Comparison of ENCODE assay signal across 29 cellular contexts in the genomic region with DNA sequence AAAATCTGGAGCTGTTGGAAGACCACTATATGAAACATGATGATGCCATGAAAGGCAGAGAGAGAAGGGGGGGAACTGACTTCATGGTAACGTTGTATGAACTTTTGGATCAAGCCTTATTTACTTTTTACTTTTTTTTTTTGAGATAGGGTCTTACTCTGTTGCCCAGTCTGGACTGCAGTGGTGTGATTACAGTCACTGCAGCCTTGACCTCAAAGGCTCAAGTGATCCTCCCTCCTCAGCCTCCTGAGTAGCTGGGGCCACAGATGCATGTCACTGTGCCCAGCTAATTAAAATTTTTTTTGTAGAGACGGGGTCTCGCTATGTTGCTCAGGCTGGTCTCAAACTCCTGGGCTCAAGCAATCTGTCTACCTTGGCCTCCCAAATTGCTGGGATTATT. TPM values are rescaled to one million over a fixed set of nuclear protein-coding genes. Genes with fewer than 3 reads are reported as not detected.
"Had no signal": no experiment of that assay in that cellular context is flagged by ENCODE, and none has a peak within 500 bp of the region (broad histone marks: within the 10 kb centered on the region; RNA-seq: fewer than 3 reads in every experiment).

No MANE protein-coding gene starts in this region.

- H3K4me3 ChIP-seq: colonic mucosa, coronary artery, dorsolateral prefrontal cortex, esophagus muscularis mucosa, esophagus squamous epithelium, gastrocnemius medialis, gastroesophageal sphincter, heart left ventricle, heart right ventricle had no signal

- H3K27ac ChIP-seq: colonic mucosa, coronary artery, dorsolateral prefrontal cortex, epithelial cell of prostate, esophagus muscularis mucosa, esophagus squamous epithelium, foreskin keratinocyte, gastroesophageal sphincter, heart left ventricle, heart right ventricle had no signal

- H3K27me3 ChIP-seq: colonic mucosa, dorsolateral prefrontal cortex, esophagus muscularis mucosa, esophagus squamous epithelium, gastrocnemius medialis, gastroesophageal sphincter, heart left ventricle, heart right ventricle had no signal

- FAIRE-seq: colon, endometrium, endothelial cell of umbilical vein, frontal cortex had no signal

- DNase-seq: colonic mucosa; cortex of kidney; dermis blood vessel endothelial cell; dorsolateral prefrontal cortex; effector CD4-positive, alpha-beta T cell; effector CD8-positive, alpha-beta T cell; effector memory CD4-positive, alpha-beta T cell; effector memory CD8-positive, alpha-beta T cell; endodermal cell; erythroblast; esophagus squamous epithelium; foreskin fibroblast; foreskin keratinocyte; foreskin melanocyte; gastrocnemius medialis; glutamatergic neuron; head of caudate nucleus; heart left ventricle; heart right ventricle had no signal

- H3K36me3 ChIP-seq: colonic mucosa, esophagus muscularis mucosa, esophagus squamous epithelium, gastrocnemius medialis, gastroesophageal sphincter, heart left ventricle, heart right ventricle had no signal

- H3K9me3 ChIP-seq: colonic mucosa, esophagus muscularis mucosa, esophagus squamous epithelium, gastrocnemius medialis, gastroesophageal sphincter, heart left ventricle, heart right ventricle had no signal

- ATAC-seq: effector memory CD8-positive, alpha-beta T cell; esophagus mucosa; foreskin keratinocyte; gastrocnemius medialis; gastroesophageal sphincter; heart left ventricle; heart right ventricle had no signal

- H3K4me1 ChIP-seq: colonic mucosa, foreskin keratinocyte had no signal

RNA-seq across cellular contexts. Expression of gene AVIL, which starts 59.3 kb away (rescaled TPM):
- total RNA-seq: epithelial cell of proximal tubule had no signal
